30 cellular contexts compared by ENCODE assay signal in the genomic region with DNA sequence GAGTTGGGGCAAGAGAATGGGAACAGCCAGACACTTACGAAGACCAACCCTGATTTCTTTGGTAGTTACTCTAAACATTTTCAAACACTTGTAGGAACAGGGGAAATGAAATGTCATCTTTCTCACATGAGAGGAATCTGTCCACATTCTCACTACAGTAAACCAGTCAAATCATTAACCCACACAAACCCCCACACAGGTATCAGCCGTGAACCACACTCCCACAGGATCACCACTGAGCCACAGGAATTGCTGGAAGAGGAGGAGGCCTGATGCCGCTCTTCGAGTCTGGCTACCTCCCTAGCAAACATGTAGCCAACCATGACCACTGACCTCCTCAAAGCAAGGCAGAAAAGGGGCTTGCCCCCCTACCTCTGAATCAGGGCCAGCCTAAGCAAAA. TPM values are rescaled to one million over a fixed set of nuclear protein-coding genes. Genes with fewer than 3 reads are reported as not detected.
DNase-seq lines count a peak whose midpoint lies in the region; ATAC-seq, FAIRE-seq and TF ChIP-seq lines count a peak whose summit lies in the region.
"Had no signal": no experiment of that assay in that cellular context is flagged by ENCODE, and none has a peak within 500 bp of the region (broad histone marks: within the 10 kb centered on the region; RNA-seq: fewer than 3 reads in every experiment).

No MANE protein-coding gene starts in this region.

- peak; percentile 86 for FAIRE-seq in RCC 7860 (lab: Jason Lieb, UNC)
- FAIRE-seq: HTR-8/SVneo, K562 had no signal

- CTCF ChIA-PET in activated CD8-positive, alpha-beta memory T cell treated with anti-CD3 and anti-CD28 coated beads, Interleukin-2, amount 10 ng/mL, durations not matched to agents 7 days and 5 days (lab: Charles Lee), result no interaction called here

- no peaks in the 10 kb centered on the region for H3K4me1 Mint-ChIP-seq in naive thymus-derived CD8-positive, alpha-beta T cell
- no peaks in the 10 kb centered on the region for H3K4me1 Mint-ChIP-seq in activated CD8-positive, alpha-beta memory T cell treated with anti-CD3 and anti-CD28 coated beads, Interleukin-2, amount 10 ng/mL, durations not matched to agents 7 days and 5 days
- H3K4me1 Mint-ChIP-seq: CD4-positive, CD25-positive, alpha-beta regulatory T cell had no signal

- no peak overlapping the region for H3K4me3 ChIP-seq in kidney epithelial cell (ENCODE audit: low read depth, low read length)
- H3K4me3 ChIP-seq: BLaER1, HAP-1, K562, PC-9, SJSA1 had no signal

- TF ChIP-seq CTCF in kidney epithelial cell (IDR thresholded peaks at IDR 0.05; ENCODE audit: insufficient read depth, low read length, poor library complexity, severe bottlenecking) (no peak), GM13976 (IDR thresholded peaks at IDR 0.05; ENCODE audit: borderline replicate concordance, control extremely low read depth, extremely low read depth, insufficient read depth, missing control alignments) (no peak)

- no peaks in the 10 kb centered on the region for H3K9me3 Mint-ChIP-seq in naive thymus-derived CD8-positive, alpha-beta T cell
- no peaks in the 10 kb centered on the region for H3K9me3 Mint-ChIP-seq in activated CD8-positive, alpha-beta memory T cell treated with anti-CD3 and anti-CD28 coated beads, Interleukin-2, amount 10 ng/mL, durations not matched to agents 7 days and 5 days (ENCODE audit: low read depth)

- H3K4me3 Mint-ChIP-seq in naive thymus-derived CD8-positive, alpha-beta T cell, result no peak overlapping the region
- H3K4me3 Mint-ChIP-seq in activated CD8-positive, alpha-beta memory T cell treated with anti-CD3 and anti-CD28 coated beads, Interleukin-2, amount 10 ng/mL, durations not matched to agents 7 days and 5 days, result no peak overlapping the region
- H3K4me3 Mint-ChIP-seq: CD4-positive, CD25-positive, alpha-beta regulatory T cell had no signal

- in situ Hi-C loops in Caki2 (cut with HindIII; ENCODE audit: low pct_unique_long_range_greater_than_20kb, low sequenced_read_pairs), result no loop called here
- in situ Hi-C loops in GM13976 (cut with MboI; ENCODE audit: low sequenced_read_pairs, unreplicated experiment), result no loop called here

- no peaks in the 10 kb centered on the region for H3K27me3 ChIP-seq in kidney epithelial cell (ENCODE audit: control insufficient read depth, insufficient read depth, low read length)

- POLR2A ChIA-PET in naive thymus-derived CD8-positive, alpha-beta T cell (lab: Charles Lee), result no interaction called here

- DNase-seq in Caki2 (ENCODE audit: low read depth) (peak; percentile 43), RCC 7860 (ENCODE audit: low spot score) (peak; percentile 67), kidney epithelial cell (ENCODE audit: low read depth) (peak; percentile 65), renal cortical epithelial cell (ENCODE audit: low read depth) (peak; percentile 95), GM13976 (ENCODE audit: low spot score) (no peak)
- no peak for DNase-seq in naive thymus-derived CD8-positive, alpha-beta T cell
- no peak for DNase-seq in activated CD8-positive, alpha-beta memory T cell treated with anti-CD3 and anti-CD28 coated beads, Interleukin-2, amount 10 ng/mL, durations not matched to agents 7 days and 5 days
- DNase-seq: CD4-positive, CD25-positive, alpha-beta regulatory T cell; DMS53; GOT3; Kasumi-1; NCI-H1105; NCI-H1436 treated with DMSO at 0.1 percent for 48 hours; NCI-H187 treated with DMSO at 0.1 percent for 48 hours; NCI-H2107; NCI-H446; NCI-H524 treated with DMSO at 0.1 percent for 48 hours; NCI-H774; Right ventricle myocardium superior; RPMI8226 had no signal

- ATAC-seq in naive thymus-derived CD8-positive, alpha-beta T cell, result no peak
- no peak for ATAC-seq in activated CD8-positive, alpha-beta memory T cell treated with anti-CD3 and anti-CD28 coated beads, Interleukin-2, amount 10 ng/mL, durations not matched to agents 7 days and 5 days
- ATAC-seq: K562 had no signal

- no peak overlapping the region for H3K27ac Mint-ChIP-seq in naive thymus-derived CD8-positive, alpha-beta T cell
- no peak overlapping the region for H3K27ac Mint-ChIP-seq in activated CD8-positive, alpha-beta memory T cell treated with anti-CD3 and anti-CD28 coated beads, Interleukin-2, amount 10 ng/mL, durations not matched to agents 7 days and 5 days

- no peaks in the 10 kb centered on the region for H3K36me3 ChIP-seq in kidney epithelial cell (ENCODE audit: control insufficient read depth, insufficient read depth, low read length)
- H3K36me3 ChIP-seq: BLaER1, HAP-1, SJSA1 had no signal

- no peaks in the 10 kb centered on the region for H3K36me3 Mint-ChIP-seq in naive thymus-derived CD8-positive, alpha-beta T cell
- H3K36me3 Mint-ChIP-seq in activated CD8-positive, alpha-beta memory T cell treated with anti-CD3 and anti-CD28 coated beads, Interleukin-2, amount 10 ng/mL, durations not matched to agents 7 days and 5 days, result no peaks in the 10 kb centered on the region
- H3K36me3 Mint-ChIP-seq: CD4-positive, CD25-positive, alpha-beta regulatory T cell had no signal

- peaks cover 14 to 55% (median 25%) of the 10 kb centered on the region in 5 donors for H3K27me3 Mint-ChIP-seq in naive thymus-derived CD8-positive, alpha-beta T cell
- peaks cover 47% of the 10 kb centered on the region for H3K27me3 Mint-ChIP-seq in activated CD8-positive, alpha-beta memory T cell treated with anti-CD3 and anti-CD28 coated beads, Interleukin-2, amount 10 ng/mL, durations not matched to agents 7 days and 5 days

RNA-seq across cellular contexts. Expression of gene RSPO3, which starts 6.9 kb away (rescaled TPM):
- total RNA-seq in Caki2 (2014; rRNA removed; shearing (Covaris generic); ENCODE audit: low replicate concordance), result 2.4 and 7.7 TPM in 2 replicates
- total RNA-seq in kidney epithelial cell (0.88 and 1.9 TPM in 2 replicates), renal cortical epithelial cell (0.17 and 0.55 TPM in 2 replicates)
- total RNA-seq in naive thymus-derived CD8-positive, alpha-beta T cell, result not detected
- not detected for polyA plus RNA-seq in naive thymus-derived CD8-positive, alpha-beta T cell
- not detected for total RNA-seq in activated CD8-positive, alpha-beta memory T cell treated with anti-CD3 and anti-CD28 coated beads, Interleukin-2, amount 10 ng/mL, durations not matched to agents 7 days and 5 days
- total RNA-seq: A172; CD4-positive, CD25-positive, alpha-beta regulatory T cell; Daoy; G401; K562; PC-9; SJSA1 had no signal
- polyA plus RNA-seq: AG04450; CD4-positive, CD25-positive, alpha-beta regulatory T cell; K562 had no signal

Comparison
In these comparisons a context has a peak if more than half of its experiments do, and no peak if none do; other contexts are left out.
1. DNase-seq: peak in Caki2 (single experiment), RCC 7860 (single experiment), kidney epithelial cell (single experiment) and renal cortical epithelial cell (single experiment); none in naive thymus-derived CD8-positive, alpha-beta T cell (0 of 10), activated CD8-positive, alpha-beta memory T cell treated with anti-CD3 and anti-CD28 coated beads, Interleukin-2, amount 10 ng/mL, durations not matched to agents 7 days and 5 days (single experiment) and GM13976 (single experiment).